10 cellular contexts compared by ENCODE assay signal in the genomic region with DNA sequence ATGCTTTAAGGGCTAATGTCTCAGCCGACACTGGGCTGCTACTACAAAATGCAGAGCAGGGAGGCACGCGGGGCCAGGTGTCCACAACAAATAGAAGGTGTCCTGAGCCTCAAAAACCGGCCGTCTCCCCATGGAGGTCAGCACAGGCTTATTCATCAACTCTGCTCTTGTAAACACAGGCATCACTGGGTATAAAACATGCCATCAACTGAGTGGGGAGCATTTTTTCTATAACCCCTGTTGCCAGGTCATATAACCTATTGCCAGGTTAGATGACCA.
"Had no signal": no experiment of that assay in that cellular context is flagged by ENCODE, and none has a peak within 500 bp of the region (broad histone marks: within the 10 kb centered on the region; RNA-seq: fewer than 3 reads in every experiment).

No MANE protein-coding gene starts in this region.

- H3K27ac Mint-ChIP-seq: nephron progenitor cell had no signal

- H3K4me3 ChIP-seq: psoas muscle, tibial artery had no signal

- H3K4me1 ChIP-seq: foreskin keratinocyte, tibial artery had no signal

- DNase-seq: activated CD4-positive, alpha-beta T cell treated with anti-CD3 and anti-CD28 coated beads, Interleukin-2, amount 50 U/mL, for 4 hours; activated CD4-positive, CD25-positive, alpha-beta regulatory T cell; activated gamma-delta T cell treated with Interleukin-2 at 50 U/mL for 16 hours; nephron progenitor cell; psoas muscle; SIG-M5; stimulated activated CD4-positive, alpha-beta T cell treated with anti-CD3 and anti-CD28 coated beads, Interleukin-4, amount 100 ng/mL, for 1 hour; stimulated activated CD8-positive, alpha-beta memory T cell treated with anti-CD3 and anti-CD28 coated beads, Interleukin-4, amount 100 ng/mL, for 48 hours; tibial artery had no signal

- H3K27me3 ChIP-seq: tibial artery had no signal

- H3K27ac ChIP-seq: foreskin keratinocyte, psoas muscle, tibial artery had no signal

- H3K4me3 Mint-ChIP-seq: nephron progenitor cell had no signal

- H3K36me3 ChIP-seq: tibial artery had no signal
